ENCODE assay signal across 9 cellular contexts in the genomic region with DNA sequence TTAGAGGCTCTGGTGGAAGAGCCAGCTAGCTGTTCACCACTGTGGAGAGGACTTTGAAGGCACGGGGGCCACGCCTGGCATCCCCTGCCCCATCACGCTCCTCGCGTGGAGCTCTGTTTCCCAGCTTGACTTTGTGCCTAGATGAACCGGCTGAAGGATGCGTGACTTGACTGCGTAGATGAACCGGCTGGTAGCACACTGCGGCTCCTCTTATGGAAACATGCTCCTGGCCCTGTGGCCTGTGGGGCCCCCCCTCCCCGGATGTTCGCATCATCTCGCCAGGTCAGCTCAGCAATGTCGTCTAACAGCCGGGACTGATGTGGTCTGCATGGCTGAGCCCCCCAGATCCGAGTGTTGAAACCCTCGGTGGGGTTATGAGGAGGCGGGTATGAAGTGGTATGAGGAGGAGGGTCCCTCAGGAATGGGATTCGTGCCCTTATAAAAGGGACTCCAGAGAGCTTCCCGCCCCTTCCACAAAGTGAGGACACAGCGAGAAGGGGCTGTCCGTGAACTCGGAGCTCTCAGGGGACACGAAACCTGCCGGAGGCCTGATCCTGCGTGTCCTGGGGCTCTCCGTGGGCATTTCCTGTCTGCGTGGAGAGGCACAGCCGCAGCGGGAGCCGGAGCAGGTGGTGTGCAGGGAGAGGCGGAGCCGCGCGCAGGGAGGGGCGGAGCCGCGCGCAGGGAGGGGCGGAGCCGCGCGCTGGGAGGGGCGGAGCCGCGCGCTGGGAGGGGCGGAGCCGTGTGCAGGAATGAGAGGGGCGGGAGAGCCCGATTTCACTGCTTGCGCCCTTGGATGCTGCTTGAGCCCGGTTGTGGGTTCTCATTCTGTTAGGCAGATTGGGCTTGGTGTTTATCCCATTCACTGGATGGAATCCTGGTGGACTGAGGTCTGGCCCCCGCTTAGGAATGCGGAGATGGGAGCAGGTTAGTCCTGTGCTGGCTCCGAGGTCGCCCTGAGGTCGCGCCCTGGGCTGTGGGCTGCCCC. TPM values are rescaled to one million over a fixed set of nuclear protein-coding genes. Genes with fewer than 3 reads are reported as not detected.
DNase-seq lines count a peak whose midpoint lies in the region; ATAC-seq, FAIRE-seq and TF ChIP-seq lines count a peak whose summit lies in the region.
"Had no signal": no experiment of that assay in that cellular context is flagged by ENCODE, and none has a peak within 500 bp of the region (broad histone marks: within the 10 kb centered on the region; RNA-seq: fewer than 3 reads in every experiment).

No MANE protein-coding gene starts in this region.

- DNase-seq in GM19238 (ENCODE audit: insufficient read length, low spot score) = peak; percentile 23
- DNase-seq in K562 (ENCODE audit: extremely low read depth in 1 of 4, low spot score in 3 of 4) = peak; percentile 40 to 64 (median 58)
- peak; percentile 26 for DNase-seq in nephron progenitor cell
- DNase-seq in AML-193 (lab: John Stamatoyannopoulos, UW) = no peak
- no peak for DNase-seq in endothelial cell (ENCODE audit: low spot score)
- DNase-seq: heart right ventricle, SHP77 treated with DMSO at 0.1 percent for 48 hours had no signal

- H3K9me1 ChIP-seq in K562 (ENCODE audit: control insufficient read depth, insufficient read depth, low read length) = no peaks in the 10 kb centered on the region

- in situ Hi-C loops in K562 (cut with MboI) = no loop called here

- FAIRE-seq in K562 (lab: Jason Lieb, UNC) = peak; percentile 29

- 74% methylated on average over 42 of the region's 59 CpGs for WGBS in K562 (ENCODE audit: insufficient coverage, low coverage, missing lambda C conversion rate)

- H2AFZ ChIP-seq in K562 (ENCODE audit: low read depth, low read length) = 0 out of 2 replicates have a peak overlapping the region, but pooled peaks have one; percentile 47

- H3K4me1 Mint-ChIP-seq in nephron progenitor cell = peaks cover 21% of the 10 kb centered on the region
- H3K4me1 Mint-ChIP-seq in endothelial cell (ENCODE audit: unreplicated experiment) = peaks cover 7% of the 10 kb centered on the region

- no peaks in the 10 kb centered on the region for H3K79me2 ChIP-seq in K562 (ENCODE audit: control insufficient read depth, insufficient read depth, low read length)

- H3K36me3 ChIP-seq in HUES48 (ENCODE audit: control insufficient read depth, insufficient read depth, low read length) = peaks cover 24% of the 10 kb centered on the region
- H3K36me3 ChIP-seq in K562 (ENCODE audit: control insufficient read depth, insufficient read depth, low read length) = peaks cover 45% of the 10 kb centered on the region; the same call in 2 of the 3 replicates

- TF ChIP-seq CTCF in K562 (IDR thresholded peaks at IDR 0.05 in 2 of 3, conservative IDR thresholded peaks at IDR 0.05 in 1 of 3; ENCODE audit: insufficient read depth in 2 of 3, low read depth in 1 of 3, low read length in 3 of 3) = no peak
- no peak for TF ChIP-seq CTCF in nephron progenitor cell (IDR thresholded peaks at IDR 0.05)
- TF ChIP-seq CTCF in endothelial cell (IDR thresholded peaks at IDR 0.05; ENCODE audit: unreplicated experiment) = no peak

- H3K4me1 ChIP-seq in HUES48 (ENCODE audit: control insufficient read depth, insufficient read depth, low read length) (peaks cover 23% of the 10 kb centered on the region), K562 (replicated peaks in 1 of 2; ENCODE audit: control insufficient read depth in 2 of 2, insufficient read depth in 2 of 2, low read length in 2 of 2) (peaks cover 0 to 23% of the 10 kb centered on the region in 2 experiments; a peak in 2 of 5 replicates)
- H3K4me1 ChIP-seq: heart right ventricle had no signal

- no peak for TF ChIP-seq RAD21 in K562 (CRISPR knock-in tag; conservative IDR thresholded peaks at IDR 0.05 in 1 of 2, IDR thresholded peaks at IDR 0.05 in 1 of 2)

- POLR2A ChIA-PET in K562 (lab: Yijun Ruan, JAX) = interaction anchor here (0.7 to 1.5 kb wide), 2 partner anchors 13 to 45 kb away, joined by 3 to 5 read pairs; no protein-coding TSS in a partner anchor

- no peaks in the 10 kb centered on the region for H3K9me3 ChIP-seq in HUES48 (ENCODE audit: control insufficient read depth, insufficient read depth, low read length)
- H3K9me3 ChIP-seq in K562 (replicated peaks; ENCODE audit: control insufficient read depth, insufficient read depth, low read depth, low read length) = no peaks in the 10 kb centered on the region
- H3K9me3 ChIP-seq: heart right ventricle had no signal

- no peak overlapping the region for H3K4me2 ChIP-seq in K562 (ENCODE audit: insufficient read depth, low read length)

- peak overlapping the region; percentile 45; the same call in 1 of the 2 replicates for H3K4me3 ChIP-seq in HUES48 (ENCODE audit: low read depth, low read length)
- H3K4me3 ChIP-seq in K562 = no peak overlapping the region
- H3K4me3 ChIP-seq: heart right ventricle had no signal

- H3K27ac Mint-ChIP-seq in nephron progenitor cell (no peak overlapping the region), endothelial cell (ENCODE audit: unreplicated experiment) (no peak overlapping the region)

- H3K4me3 Mint-ChIP-seq in nephron progenitor cell = no peak overlapping the region
- H3K4me3 Mint-ChIP-seq in endothelial cell (ENCODE audit: unreplicated experiment) = no peak overlapping the region

- ATAC-seq in K562 = peak; percentile 91
- no peak for ATAC-seq in GM18907 (IDR thresholded peaks at IDR 0.05; ENCODE audit: unreplicated experiment)

- H3K9ac ChIP-seq in HUES48 (ENCODE audit: low read depth, low read length) (no peak overlapping the region), K562 (ENCODE audit: insufficient read depth in 1 of 2, low read depth in 2 of 2, low read length in 2 of 2) (peak overlapping the region in 1 of 2 experiments; percentile 69; a peak in 1 of 4 replicates)

- CTCF ChIA-PET in K562 (lab: Yijun Ruan, JAX; ENCODE audit: low intra/inter-chr PET ratio) = no interaction called here

- no peak for TF ChIP-seq POLR2A in K562 (conservative IDR thresholded peaks at IDR 0.05)

- BruUV-seq in K562 (replicated peaks; lab: Mats Ljungman, UMichigan) = no TSS peak

- no peak for TF ChIP-seq EP300 in K562 (IDR thresholded peaks at IDR 0.05; ENCODE audit: low read length)

- H3K27me3 ChIP-seq in HUES48 (ENCODE audit: control insufficient read depth, insufficient read depth, low read length) (no peaks in the 10 kb centered on the region), K562 (ENCODE audit: control insufficient read depth in 2 of 2, insufficient read depth in 2 of 2, low read length in 2 of 2) (peaks cover 5 to 19% of the 10 kb centered on the region in 2 experiments; a peak in 3 of 5 replicates)
- H3K27me3 ChIP-seq: heart right ventricle had no signal

- peak overlapping the region; percentile 27 for H3K27ac ChIP-seq in HUES48 (ENCODE audit: low read depth, low read length)
- no peak overlapping the region for H3K27ac ChIP-seq in K562 (ENCODE audit: extremely low read depth, low read depth, low read length)
- H3K27ac ChIP-seq: heart right ventricle had no signal

- intact Hi-C loops in K562 (cut with micrococcal nuclease) = no loop called here

- H3K27me3 Mint-ChIP-seq in nephron progenitor cell (ENCODE audit: low read depth, poor library complexity) = peaks cover 12% of the 10 kb centered on the region
- peaks cover 1% of the 10 kb centered on the region for H3K27me3 Mint-ChIP-seq in endothelial cell (ENCODE audit: unreplicated experiment)

- peaks cover 10% of the 10 kb centered on the region; the same call in 1 of the 2 replicates for H4K20me1 ChIP-seq in K562 (replicated peaks; ENCODE audit: control insufficient read depth, insufficient read depth, low read length)

- H3K9me3 Mint-ChIP-seq in nephron progenitor cell (no peaks in the 10 kb centered on the region), endothelial cell (ENCODE audit: unreplicated experiment) (no peaks in the 10 kb centered on the region)

- peaks cover 34% of the 10 kb centered on the region for H3K36me3 Mint-ChIP-seq in nephron progenitor cell (ENCODE audit: low read depth)
- peaks cover under 1% of the 10 kb centered on the region for H3K36me3 Mint-ChIP-seq in endothelial cell (ENCODE audit: low read depth, unreplicated experiment)

RNA-seq across cellular contexts. Expression of gene NDUFS6, which starts 26.5 kb away (rescaled TPM):
- total RNA-seq in K562 (2011; cell fraction: chromatin; rRNA removed; ENCODE audit: low replicate concordance) = 19.2 and 34.5 TPM in 2 replicates
- total RNA-seq in K562 (2011; cell fraction: nucleolus; rRNA removed) = 50.4 and 58.7 TPM in 2 replicates
- 40.3 and 48.3 TPM in 2 replicates for total RNA-seq in K562 (2011; cell fraction: nucleoplasm; rRNA removed)
- total RNA-seq in K562 (2014; rRNA removed) (187 and 258 TPM in 2 replicates), K562 (2014; rRNA removed; fragmentation: Illumina TruSeq; extraction: Trizol) (61.1 and 77.0 TPM in 2 replicates), K562 (2015; rRNA removed; fragmentation: Illumina TruSeq; extraction: Trizol) (154 and 169 TPM in 2 replicates), K562 (2021) (97.2 and 104 TPM in 2 replicates), endothelial cell (ENCODE audit: unreplicated experiment) (31.0 TPM)
- polyA plus RNA-seq in K562 (2011; rRNA removed) (52.7 and 54.7 TPM in 2 replicates), K562 (2014; fragmentation: Illumina TruSeq; extraction: Trizol) (73.1 and 114 TPM in 2 replicates), K562 (2014; fragmentation: Nextera tagmentation; extraction: Ambion mirVana) (10 to 100 TPM; 36.1 to 67.5 TPM), K562 (2014; rRNA removed) (238 and 291 TPM in 2 replicates)
- polyA plus RNA-seq in K562 (2011; cell fraction: cytosol; rRNA removed) = 172 and 193 TPM in 2 replicates
- polyA plus RNA-seq in K562 (2011; cell fraction: nucleus; rRNA removed) = 53.4 and 60.6 TPM in 2 replicates
- polyA plus RNA-seq in K562 (2012) = 123 and 325 TPM in 2 replicates
- polyA minus RNA-seq in K562 (2011; rRNA and poly(A)+ RNA removed) = 23.4 and 29.5 TPM in 2 replicates
- polyA minus RNA-seq in K562 (2011; cell fraction: cytosol; rRNA and poly(A)+ RNA removed) = 51.9 and 68.1 TPM in 2 replicates
- polyA minus RNA-seq in K562 (2011; cell fraction: nucleus; rRNA and poly(A)+ RNA removed) = 27.2 and 41.0 TPM in 2 replicates

RNA-seq across cellular contexts. Expression of gene MRPL36, which starts 28.1 kb away (rescaled TPM):
- total RNA-seq in K562 (2011; cell fraction: chromatin; rRNA removed; ENCODE audit: low replicate concordance) = 26.7 and 58.3 TPM in 2 replicates
- 61.8 and 76.9 TPM in 2 replicates for total RNA-seq in K562 (2011; cell fraction: nucleolus; rRNA removed)
- total RNA-seq in K562 (2011; cell fraction: nucleoplasm; rRNA removed) = 52.0 and 86.6 TPM in 2 replicates
- total RNA-seq in K562 (2014; rRNA removed) = 120 and 124 TPM in 2 replicates
- 78.3 and 79.2 TPM in 2 replicates for total RNA-seq in K562 (2014; rRNA removed; fragmentation: Illumina TruSeq; extraction: Trizol)
- 98.6 and 111 TPM in 2 replicates for total RNA-seq in K562 (2015; rRNA removed; fragmentation: Illumina TruSeq; extraction: Trizol)
- 99.7 and 108 TPM in 2 replicates for total RNA-seq in K562 (2021)
- 126 and 153 TPM in 2 replicates for polyA plus RNA-seq in K562 (2011; rRNA removed)
- 98.6 and 153 TPM in 2 replicates for polyA plus RNA-seq in K562 (2011; cell fraction: cytosol; rRNA removed)
- 99.5 and 103 TPM in 2 replicates for polyA plus RNA-seq in K562 (2011; cell fraction: nucleus; rRNA removed)
- polyA plus RNA-seq in K562 (2012) = 83.2 and 123 TPM in 2 replicates
- 120 and 123 TPM in 2 replicates for polyA plus RNA-seq in K562 (2014; fragmentation: Illumina TruSeq; extraction: Trizol)
- polyA plus RNA-seq in K562 (2014; fragmentation: Nextera tagmentation; extraction: Ambion mirVana) = 100 to 1,000 TPM; 550 to 557 TPM
- polyA plus RNA-seq in K562 (2014; rRNA removed) = 184 and 199 TPM in 2 replicates
- 53.5 and 58.0 TPM in 2 replicates for polyA minus RNA-seq in K562 (2011; rRNA and poly(A)+ RNA removed)
- polyA minus RNA-seq in K562 (2011; cell fraction: cytosol; rRNA and poly(A)+ RNA removed) = 31.9 and 33.4 TPM in 2 replicates
- polyA minus RNA-seq in K562 (2011; cell fraction: nucleus; rRNA and poly(A)+ RNA removed) = 37.2 and 53.5 TPM in 2 replicates
- 32.5 TPM for total RNA-seq in endothelial cell (ENCODE audit: unreplicated experiment)

RNA-seq across cellular contexts. Expression of gene IRX4, which starts 55.0 kb away (rescaled TPM):
- total RNA-seq in K562 (2011; cell fraction: chromatin; rRNA removed; ENCODE audit: low replicate concordance) = 0.21 TPM in 1 of 2 replicates, not detected in the other
- total RNA-seq in K562 (2011; cell fraction: nucleolus; rRNA removed) = not detected in 2 replicates
- total RNA-seq in K562 (2011; cell fraction: nucleoplasm; rRNA removed) = not detected in 2 replicates
- total RNA-seq in K562 (2014; rRNA removed) (not detected in 2 replicates), K562 (2014; rRNA removed; fragmentation: Illumina TruSeq; extraction: Trizol) (not detected in 2 replicates), K562 (2015; rRNA removed; fragmentation: Illumina TruSeq; extraction: Trizol) (not detected in 2 replicates), K562 (2021) (not detected in 2 replicates), endothelial cell (ENCODE audit: unreplicated experiment) (0.72 TPM)
- polyA plus RNA-seq in K562 (2011; rRNA removed) (not detected in 2 replicates), K562 (2014; fragmentation: Illumina TruSeq; extraction: Trizol) (not detected in 2 replicates), K562 (2014; fragmentation: Nextera tagmentation; extraction: Ambion mirVana) (not detected), K562 (2014; rRNA removed) (not detected in 2 replicates)
- not detected in 2 replicates for polyA plus RNA-seq in K562 (2011; cell fraction: cytosol; rRNA removed)
- polyA plus RNA-seq in K562 (2011; cell fraction: nucleus; rRNA removed) = 0.10 TPM in 1 of 2 replicates, not detected in the other
- 0.11 TPM in 1 of 2 replicates, not detected in the other for polyA plus RNA-seq in K562 (2012)
- not detected in 2 replicates for polyA minus RNA-seq in K562 (2011; rRNA and poly(A)+ RNA removed)
- not detected in 2 replicates for polyA minus RNA-seq in K562 (2011; cell fraction: cytosol; rRNA and poly(A)+ RNA removed)
- 0.11 TPM in 1 of 2 replicates, not detected in the other for polyA minus RNA-seq in K562 (2011; cell fraction: nucleus; rRNA and poly(A)+ RNA removed)

Comparison
In these comparisons a context has a peak if more than half of its experiments do, and no peak if none do; other contexts are left out.
1. DNase-seq: peak in GM19238 (single experiment), K562 (4 of 4) and nephron progenitor cell (single experiment); none in AML-193 (0 of 2) and endothelial cell (single experiment).